Comparison of ENCODE assay signal across 25 cellular contexts in the genomic region with DNA sequence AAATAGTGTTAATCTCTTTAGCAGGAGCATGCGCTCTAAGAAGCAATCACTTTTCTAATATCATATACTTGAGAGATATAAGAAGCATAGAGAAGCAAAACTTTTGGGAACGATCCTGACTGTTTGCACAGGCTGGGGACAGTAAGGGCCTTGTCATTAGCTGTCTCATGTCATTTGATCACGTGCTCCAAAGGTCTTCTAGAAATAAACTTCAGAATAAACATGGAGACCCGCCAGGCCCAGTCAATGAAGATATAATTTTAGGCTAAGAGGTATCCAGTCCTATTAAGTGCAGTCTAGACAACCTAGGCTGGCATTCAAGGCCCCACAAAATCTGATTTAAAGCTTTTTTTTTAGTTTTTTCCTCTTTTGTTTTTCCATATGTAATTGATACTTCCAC.
"Had no signal": no experiment of that assay in that cellular context is flagged by ENCODE, and none has a peak within 500 bp of the region (broad histone marks: within the 10 kb centered on the region; RNA-seq: fewer than 3 reads in every experiment).

No MANE protein-coding gene starts in this region.

- H3K27me3 ChIP-seq: ovary, suprapubic skin, upper lobe of right lung, uterus had no signal

- ATAC-seq: left lung; lower lobe of right lung; naive thymus-derived CD8-positive, alpha-beta T cell; stimulated activated naive CD8-positive, alpha-beta T cell treated with anti-CD3 and anti-CD28 coated beads, Interleukin-15, amount 100 ng/mL, for 72 hours; upper lobe of right lung had no signal

- H3K27ac ChIP-seq: coronary artery, esophagus squamous epithelium, left lung, lower lobe of right lung, ovary, suprapubic skin, transverse colon, upper lobe of right lung, uterus had no signal

- H3K4me1 ChIP-seq: left lung, lower lobe of right lung, suprapubic skin, transverse colon, upper lobe of right lung, uterus had no signal

- FAIRE-seq: endometrium had no signal

- H3K4me3 ChIP-seq: coronary artery, esophagus squamous epithelium, left lung, lower lobe of right lung, ovary, smooth muscle cell, suprapubic skin, transverse colon, upper lobe of right lung, uterus had no signal

- H3K36me3 ChIP-seq: esophagus squamous epithelium, left lung, lower lobe of right lung, ovary, suprapubic skin, transverse colon, upper lobe of right lung, uterus had no signal

- DNase-seq: dermis blood vessel endothelial cell; effector memory CD4-positive, alpha-beta T cell; erythroblast; esophagus squamous epithelium; foreskin melanocyte; left cardiac atrium; left lung; lower lobe of right lung; naive thymus-derived CD8-positive, alpha-beta T cell; nephron progenitor cell; occipital lobe; ovary; stimulated activated CD4-positive, alpha-beta T cell treated with anti-CD3 and anti-CD28 coated beads, Interleukin-12 subunit alpha, Interleukin-12 subunit beta, amount 100 ng/mL, for 4 hours; stimulated activated CD4-positive, alpha-beta T cell treated with anti-CD3 and anti-CD28 coated beads, Interleukin-1b, Interleukin-23, amount 100 ng/mL, for 48 hours; stimulated activated CD4-positive, alpha-beta T cell treated with anti-CD3 and anti-CD28 coated beads, Interleukin-4, amount 100 ng/mL, for 1 hour; stimulated activated CD8-positive, alpha-beta memory T cell treated with anti-CD3 and anti-CD28 coated beads, Interleukin-4, amount 100 ng/mL, for 48 hours; stimulated activated naive CD4-positive, alpha-beta T cell; stimulated activated naive CD8-positive, alpha-beta T cell treated with anti-CD3 and anti-CD28 coated beads, Interleukin-15, amount 100 ng/mL, for 72 hours; transverse colon; upper lobe of right lung; uterus had no signal

- H3K4me2 ChIP-seq: smooth muscle cell had no signal

- H3K9me3 ChIP-seq: esophagus squamous epithelium, left lung, lower lobe of right lung, ovary, suprapubic skin, transverse colon, upper lobe of right lung, uterus had no signal
